9 cellular contexts compared by ENCODE assay signal in the genomic region with DNA sequence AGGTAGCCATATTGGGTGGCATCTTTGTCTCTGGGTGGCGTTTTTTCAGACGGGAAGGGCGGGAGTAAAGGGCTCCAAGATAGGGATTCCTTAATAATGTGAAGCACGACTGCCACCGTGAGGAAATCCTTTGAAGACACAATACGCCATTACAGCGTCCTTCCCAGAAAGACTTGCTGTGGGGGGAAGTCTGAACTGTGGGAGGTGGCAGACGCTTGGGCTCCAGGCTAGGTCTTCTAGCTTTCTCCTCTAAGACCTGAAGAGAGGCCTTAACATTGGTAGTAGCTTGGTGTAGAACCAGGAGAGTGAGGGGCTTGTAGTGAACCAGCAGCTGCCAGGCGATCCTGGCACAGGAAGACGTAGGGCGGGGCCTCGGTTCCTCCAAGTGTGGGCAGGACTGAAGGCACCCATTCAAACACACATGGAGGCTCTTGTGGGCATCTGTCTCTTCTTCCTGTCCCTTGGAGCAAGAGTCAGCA.
DNase-seq lines count a peak whose midpoint lies in the region; ATAC-seq and TF ChIP-seq lines count a peak whose summit lies in the region.
"Had no signal": no experiment of that assay in that cellular context is flagged by ENCODE, and none has a peak within 500 bp of the region (broad histone marks: within the 10 kb centered on the region; RNA-seq: fewer than 3 reads in every experiment).

No MANE protein-coding gene starts in this region.

- no peak overlapping the region for H3K4me2 ChIP-seq in trophoblast cell (ENCODE audit: low read length)

- no peak overlapping the region for H4K91ac ChIP-seq in trophoblast cell (ENCODE audit: low read depth, low read length)

- no peak overlapping the region for H3K18ac ChIP-seq in trophoblast cell (ENCODE audit: low read length)

- no peaks in the 10 kb centered on the region for H3K36me3 ChIP-seq in brain microvascular endothelial cell (replicated peaks)
- peaks cover 2 to 3% of the 10 kb centered on the region in 2 experiments for H3K36me3 ChIP-seq in trophoblast cell (ENCODE audit: control insufficient read depth in 1 of 2, insufficient read depth in 2 of 2, low read length in 2 of 2)

- H3K27me3 ChIP-seq in brain microvascular endothelial cell (replicated peaks) (no peaks in the 10 kb centered on the region), trophoblast cell (ENCODE audit: insufficient read depth, low read length) (no peaks in the 10 kb centered on the region)

- H4K12ac ChIP-seq in trophoblast cell (ENCODE audit: low read depth, low read length) = no peak overlapping the region

- no peak overlapping the region for H3K4ac ChIP-seq in trophoblast cell (ENCODE audit: low read depth, low read length)

- H4K8ac ChIP-seq in trophoblast cell (ENCODE audit: low read depth, low read length) = no peak overlapping the region

- no peak overlapping the region for H3K23ac ChIP-seq in trophoblast cell (ENCODE audit: low read length)

- H3K14ac ChIP-seq in trophoblast cell (ENCODE audit: low read length) = no peak overlapping the region

- peak overlapping the region; percentile 59 for H3K4me3 ChIP-seq in brain microvascular endothelial cell (ENCODE audit: low read depth, low read length)
- no peak overlapping the region for H3K4me3 ChIP-seq in trophoblast cell (ENCODE audit: low read depth, low read length)

- peak; percentile 49 for TF ChIP-seq CTCF in brain microvascular endothelial cell (IDR thresholded peaks at IDR 0.05; ENCODE audit: low read depth, low read length, missing control alignments)

- DNase-seq in brain microvascular endothelial cell (peak; percentile 48), trophoblast cell (peak; percentile 27 to 97), NCI-H446 (lab: John Stamatoyannopoulos, UW) (no peak), HCEC 1CT (no peak)
- no peak for DNase-seq in stimulated activated CD4-positive, alpha-beta T cell treated with anti-CD3 and anti-CD28 coated beads, Interleukin-15, amount 100 ng/mL, for 24 hours
- DNase-seq: activated effector memory CD4-positive, alpha-beta T cell treated with anti-CD3 and anti-CD28 coated beads, Interleukin-2, amount 50 U/mL, for 16 hours had no signal

- no peaks in the 10 kb centered on the region for H3K9me3 ChIP-seq in trophoblast cell (ENCODE audit: insufficient read depth, low read depth, low read length)

- in situ Hi-C loops in brain microvascular endothelial cell (cut with HindIII; ENCODE audit: low pct_ligation_motif_present, low sequenced_read_pairs) = no loop called here

- ATAC-seq in GM18502 (IDR thresholded peaks at IDR 0.05; ENCODE audit: poor library complexity, unreplicated experiment) (peak; percentile 69), HG03064 (IDR thresholded peaks at IDR 0.05; ENCODE audit: low read depth, unreplicated experiment) (peak; percentile 54), HG02588 (IDR thresholded peaks at IDR 0.05; ENCODE audit: unreplicated experiment) (no peak)

- H2AK5ac ChIP-seq in trophoblast cell (ENCODE audit: low read length) = no peak overlapping the region

- H2BK12ac ChIP-seq in trophoblast cell (ENCODE audit: low read length) = no peak overlapping the region

- H3K9ac ChIP-seq in trophoblast cell (ENCODE audit: low read length) = no peak overlapping the region

- H2BK5ac ChIP-seq in trophoblast cell (ENCODE audit: low read depth, low read length, poor library complexity) = no peak overlapping the region

- no peak overlapping the region for H2BK120ac ChIP-seq in trophoblast cell (ENCODE audit: insufficient read depth, low read length, poor library complexity)

- H3K27ac ChIP-seq in brain microvascular endothelial cell (peak overlapping the region; percentile 39), trophoblast cell (ENCODE audit: low read depth, low read length) (no peak overlapping the region)

- no peaks in the 10 kb centered on the region for H3K79me2 ChIP-seq in trophoblast cell (ENCODE audit: control insufficient read depth, insufficient read depth, low read length, poor library complexity)

- WGBS in trophoblast cell (ENCODE audit: extremely low coverage, insufficient coverage, insufficient read length) = no CpG with 5 or more reads among the region's 12 CpGs

- H3K4me1 ChIP-seq in trophoblast cell (ENCODE audit: control insufficient read depth in 1 of 2, insufficient read depth in 2 of 2, low read length in 2 of 2) = no peaks in the 10 kb centered on the region

- no peaks in the 10 kb centered on the region for H3K79me1 ChIP-seq in trophoblast cell (ENCODE audit: low read length)

- H2AFZ ChIP-seq in trophoblast cell (ENCODE audit: insufficient read depth, low read length, poor library complexity) = no peak overlapping the region

Comparison
In these comparisons a context has a peak if more than half of its experiments do, and no peak if none do; other contexts are left out.
1. DNase-seq: peak in brain microvascular endothelial cell (single experiment) and trophoblast cell (2 of 2); none in NCI-H446 (0 of 2), stimulated activated CD4-positive, alpha-beta T cell treated with anti-CD3 and anti-CD28 coated beads, Interleukin-15, amount 100 ng/mL, for 24 hours (single experiment) and HCEC 1CT (single experiment).